8 cellular contexts compared by ENCODE assay signal in genomic region chr2:73926493-73927327, GRCh38.
DNase-seq lines count a peak whose midpoint lies in the region; ATAC-seq and TF ChIP-seq lines count a peak whose summit lies in the region.

Gene DGUOK, plus strand, starts transcription at chr2:73926880. Its CDS starts 31 bp downstream, at chr2:73926911.

- DNase-seq in AG09319 (ENCODE audit: extremely low read depth, low read depth) (peak; percentile 98), NCI-H446 treated with DMSO at 0.1 percent for 48 hours (lab: John Stamatoyannopoulos, UW) (peak; percentile 94), cerebellar cortex (ENCODE audit: low spot score) (peak; percentile 99), iris pigment epithelial cell (ENCODE audit: low read depth) (peak; percentile 100)
- DNase-seq in stimulated activated CD4-positive, alpha-beta T cell treated with anti-CD3 and anti-CD28 coated beads, Interleukin-12 subunit alpha, Interleukin-12 subunit beta, amount 100 ng/mL, for 24 hours (ENCODE audit: low read depth in 2 of 2) = peak; percentile 93 to 95

- peak; percentile 99 for ATAC-seq in GM19035 (IDR thresholded peaks at IDR 0.05; ENCODE audit: unreplicated experiment)
- peak; percentile 100 for ATAC-seq in HG03354 (IDR thresholded peaks at IDR 0.05; ENCODE audit: poor library complexity, severe bottlenecking, unreplicated experiment)
- ATAC-seq in activated CD4-positive, CD25-positive, alpha-beta regulatory T cell treated with anti-CD3 and anti-CD28 coated beads, Interleukin-2, amount 50 U/mL, for 24 hours = peak; percentile 100

- TF ChIP-seq CTCF in AG09319 (IDR thresholded peaks at IDR 0.05; ENCODE audit: low read depth, low read length) = no peak

Comparison
In these comparisons a context has a peak if more than half of its experiments do, and no peak if none do; other contexts are left out.
1. Peak in every context shown above with its lines: DNase-seq and ATAC-seq.